9 cellular contexts compared by ENCODE assay signal in genomic region chr3:125116311-125117069, GRCh38.
DNase-seq lines count a peak whose midpoint lies in the region; ATAC-seq, FAIRE-seq and TF ChIP-seq lines count a peak whose summit lies in the region.
"Had no signal": no experiment of that assay in that cellular context is flagged by ENCODE, and none has a peak within 500 bp of the region (broad histone marks: within the 10 kb centered on the region; RNA-seq: fewer than 3 reads in every experiment).

No MANE protein-coding gene starts in this region.

- no peak for TF ChIP-seq EP300 in A549 (IDR thresholded peaks at IDR 0.05)

- ATAC-seq in A549, result peak in 1 of 2 experiments; percentile 37; a peak in 2 of 6 replicates
- ATAC-seq in esophagus mucosa, result peak; percentile 88
- ATAC-seq in HG03139 (IDR thresholded peaks at IDR 0.05; ENCODE audit: unreplicated experiment), result no peak
- ATAC-seq in naive thymus-derived CD8-positive, alpha-beta T cell, result no peak

- FAIRE-seq in A549 (lab: Jason Lieb, UNC), result no peak

- H3K36me3 ChIP-seq in HUES6 (ENCODE audit: control insufficient read depth, insufficient read depth, low read length) (no peaks in the 10 kb centered on the region), mesendoderm (ENCODE audit: control insufficient read depth, insufficient read depth, low read length) (no peaks in the 10 kb centered on the region)

- H3K79me1 ChIP-seq in mesendoderm (ENCODE audit: low read length), result no peaks in the 10 kb centered on the region

- H3K4me2 ChIP-seq in A549 (no peak overlapping the region), mesendoderm (ENCODE audit: low read length) (no peak overlapping the region)

- H2BK5ac ChIP-seq in mesendoderm (ENCODE audit: low read length), result no peak overlapping the region

- no peak for TF ChIP-seq POLR2A in A549 (IDR thresholded peaks at IDR 0.05; ENCODE audit: low read length)

- no peak overlapping the region for H2BK15ac ChIP-seq in mesendoderm (replicated peaks; ENCODE audit: low read depth)

- DNase-seq in A549 (ENCODE audit: low read depth in 1 of 2, low spot score in 1 of 2) (no peak), mesendoderm (peak; percentile 69), SKM-1 (lab: John Stamatoyannopoulos, UW; ENCODE audit: unreplicated experiment) (no peak), GM13976 (ENCODE audit: low spot score) (no peak)
- no peak for DNase-seq in naive thymus-derived CD8-positive, alpha-beta T cell
- DNase-seq: CD4-positive, alpha-beta memory T cell had no signal

- peak overlapping the region in 1 of 10 donors; percentile 77 for H3K27ac Mint-ChIP-seq in naive thymus-derived CD8-positive, alpha-beta T cell
- H3K27ac Mint-ChIP-seq: CD4-positive, alpha-beta memory T cell had no signal

- peak overlapping the region; percentile 40 for H3K56ac ChIP-seq in mesendoderm (ENCODE audit: low read length)

- peak overlapping the region; percentile 17 to 62; a peak in 4 of 6 replicates for H3K27ac ChIP-seq in A549
- no peak overlapping the region for H3K27ac ChIP-seq in HUES6 (ENCODE audit: low read depth, low read length)
- no peak overlapping the region for H3K27ac ChIP-seq in mesendoderm (ENCODE audit: low read depth, low read length)

- 75% methylated on average over 5 of the region's 6 CpGs for WGBS in A549 (ENCODE audit: missing lambda C conversion rate)
- WGBS in mesendoderm (ENCODE audit: extremely low coverage, insufficient coverage, low lambda C conversion rate), result no CpG with 5 or more reads among the region's 6 CpGs

- H3K9me3 ChIP-seq in A549 (no peaks in the 10 kb centered on the region), HUES6 (ENCODE audit: control insufficient read depth, insufficient read depth, low read depth, low read length) (no peaks in the 10 kb centered on the region)

- in situ Hi-C loops in GM13976 (cut with MboI; ENCODE audit: low sequenced_read_pairs, unreplicated experiment), result no loop called here

- H2BK120ac ChIP-seq in mesendoderm (ENCODE audit: low read depth, low read length), result no peak overlapping the region

- H3K27me3 ChIP-seq in HUES6 (ENCODE audit: control insufficient read depth, insufficient read depth, low read length) (peaks cover 5% of the 10 kb centered on the region; the same call in 1 of the 2 replicates), mesendoderm (ENCODE audit: insufficient read depth, low read length, poor library complexity) (no peaks in the 10 kb centered on the region)

- TF ChIP-seq CTCF in A549 (IDR thresholded peaks at IDR 0.05) (no peak), GM13976 (IDR thresholded peaks at IDR 0.05; ENCODE audit: borderline replicate concordance, control extremely low read depth, extremely low read depth, insufficient read depth, missing control alignments) (no peak)

- H3K4me3 ChIP-seq in A549 (no peak overlapping the region), HUES6 (ENCODE audit: low read depth, low read length) (no peak overlapping the region), mesendoderm (ENCODE audit: low read length) (no peak overlapping the region)

- H3K27me3 Mint-ChIP-seq in naive thymus-derived CD8-positive, alpha-beta T cell, result no peaks in the 10 kb centered on the region
- H3K27me3 Mint-ChIP-seq: CD4-positive, alpha-beta memory T cell had no signal

- H4K5ac ChIP-seq in mesendoderm (ENCODE audit: low read length), result no peak overlapping the region

- H3K4ac ChIP-seq in mesendoderm (ENCODE audit: low read depth, low read length), result no peak overlapping the region

- H3K79me2 ChIP-seq in mesendoderm (ENCODE audit: control insufficient read depth, insufficient read depth, low read length), result no peaks in the 10 kb centered on the region

- peak overlapping the region in 1 of 10 donors; percentile 14 for H3K4me3 Mint-ChIP-seq in naive thymus-derived CD8-positive, alpha-beta T cell
- H3K4me3 Mint-ChIP-seq: CD4-positive, alpha-beta memory T cell had no signal

- H3K9me3 Mint-ChIP-seq in naive thymus-derived CD8-positive, alpha-beta T cell, result no peaks in the 10 kb centered on the region

- TF ChIP-seq RAD21 in A549 (conservative IDR thresholded peaks at IDR 0.05 in 1 of 2, IDR thresholded peaks at IDR 0.05 in 1 of 2), result no peak

- peak overlapping the region; percentile 14 for H3K9ac ChIP-seq in HUES6 (ENCODE audit: low read length)
- H3K9ac ChIP-seq in mesendoderm (ENCODE audit: low read length), result no peak overlapping the region

- CTCF ChIA-PET in A549 (lab: Yijun Ruan, JAX), result interaction anchor here (1.1 to 1.2 kb wide), 2 partner anchors 57 to 121 kb away, joined by 3 read pairs; no protein-coding TSS in a partner anchor

- H3K23ac ChIP-seq in mesendoderm (ENCODE audit: low read length), result no peak overlapping the region

- no peak overlapping the region for H2AK5ac ChIP-seq in mesendoderm (ENCODE audit: low read length)

- peaks cover 0 to 1% (median 0%) of the 10 kb centered on the region in 3 donors for H3K36me3 Mint-ChIP-seq in naive thymus-derived CD8-positive, alpha-beta T cell
- H3K36me3 Mint-ChIP-seq: CD4-positive, alpha-beta memory T cell had no signal

- H3K4me1 ChIP-seq in A549 (peaks cover 6% of the 10 kb centered on the region; the same call in 2 of the 3 replicates), HUES6 (ENCODE audit: control insufficient read depth, insufficient read depth, low read length) (peaks cover 35% of the 10 kb centered on the region), mesendoderm (ENCODE audit: control insufficient read depth, low read depth, low read length) (peaks cover 19% of the 10 kb centered on the region)

- H4K8ac ChIP-seq in mesendoderm (ENCODE audit: low read depth, low read length), result no peak overlapping the region

- peaks cover 24 to 51% (median 47%) of the 10 kb centered on the region in 4 donors for H3K4me1 Mint-ChIP-seq in naive thymus-derived CD8-positive, alpha-beta T cell

- peak overlapping the region; percentile 42 for H3K18ac ChIP-seq in mesendoderm (ENCODE audit: low read length)

- POLR2A ChIA-PET in A549 (lab: Yijun Ruan, JAX), result no interaction called here
- POLR2A ChIA-PET in naive thymus-derived CD8-positive, alpha-beta T cell (lab: Charles Lee), result no interaction called here

TF ChIP-seq in A549, 52 proteins besides CTCF, POLR2A, EP300 and RAD21:
- TF ChIP-seq FOXS1 (CRISPR knock-in tag; IDR thresholded peaks at IDR 0.05) (no peak), ZSCAN20 (CRISPR knock-in tag; IDR thresholded peaks at IDR 0.05) (no peak), EHF (CRISPR knock-in tag; IDR thresholded peaks at IDR 0.05) (no peak), HOXB5 (CRISPR knock-in tag; IDR thresholded peaks at IDR 0.05) (no peak), USF2 (IDR thresholded peaks at IDR 0.05) (no peak), EHMT2 (IDR thresholded peaks at IDR 0.05; ENCODE audit: low read depth) (no peak), CBX2 (IDR thresholded peaks at IDR 0.05; ENCODE audit: borderline replicate concordance, low read depth) (no peak), KDM1A (IDR thresholded peaks at IDR 0.05; ENCODE audit: low read depth) (no peak), JUN (IDR thresholded peaks at IDR 0.05) (no peak), POLR2AphosphoS2 (conservative IDR thresholded peaks at IDR 0.05; ENCODE audit: low read length) (no peak), SMC3 (IDR thresholded peaks at IDR 0.05) (no peak), NFE2L2 (conservative IDR thresholded peaks at IDR 0.05; ENCODE audit: low read length) (no peak), MAFK (IDR thresholded peaks at IDR 0.05; ENCODE audit: partially characterized antibody) (no peak), HES2 (IDR thresholded peaks at IDR 0.05) (no peak)
- TF ChIP-seq, protein P1, sequence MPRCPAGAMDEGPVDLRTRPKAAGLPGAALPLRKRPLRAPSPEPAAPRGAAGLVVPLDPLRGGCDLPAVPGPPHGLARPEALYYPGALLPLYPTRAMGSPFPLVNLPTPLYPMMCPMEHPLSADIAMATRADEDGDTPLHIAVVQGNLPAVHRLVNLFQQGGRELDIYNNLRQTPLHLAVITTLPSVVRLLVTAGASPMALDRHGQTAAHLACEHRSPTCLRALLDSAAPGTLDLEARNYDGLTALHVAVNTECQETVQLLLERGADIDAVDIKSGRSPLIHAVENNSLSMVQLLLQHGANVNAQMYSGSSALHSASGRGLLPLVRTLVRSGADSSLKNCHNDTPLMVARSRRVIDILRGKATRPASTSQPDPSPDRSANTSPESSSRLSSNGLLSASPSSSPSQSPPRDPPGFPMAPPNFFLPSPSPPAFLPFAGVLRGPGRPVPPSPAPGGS (IDR thresholded peaks at IDR 0.05), result no peak
- TF ChIP-seq, protein P2, sequence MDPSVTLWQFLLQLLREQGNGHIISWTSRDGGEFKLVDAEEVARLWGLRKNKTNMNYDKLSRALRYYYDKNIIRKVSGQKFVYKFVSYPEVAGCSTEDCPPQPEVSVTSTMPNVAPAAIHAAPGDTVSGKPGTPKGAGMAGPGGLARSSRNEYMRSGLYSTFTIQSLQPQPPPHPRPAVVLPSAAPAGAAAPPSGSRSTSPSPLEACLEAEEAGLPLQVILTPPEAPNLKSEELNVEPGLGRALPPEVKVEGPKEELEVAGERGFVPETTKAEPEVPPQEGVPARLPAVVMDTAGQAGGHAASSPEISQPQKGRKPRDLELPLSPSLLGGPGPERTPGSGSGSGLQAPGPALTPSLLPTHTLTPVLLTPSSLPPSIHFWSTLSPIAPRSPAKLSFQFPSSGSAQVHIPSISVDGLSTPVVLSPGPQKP (IDR thresholded peaks at IDR 0.05; ENCODE audit: low read depth, low read length), result no peak

Comparison
In these comparisons a context has a peak if more than half of its experiments do, and no peak if none do; other contexts are left out.
1. H3K27ac ChIP-seq: peak in A549 (2 of 2); none in HUES6 (single experiment) and mesendoderm (single experiment).